In the genomic region with DNA sequence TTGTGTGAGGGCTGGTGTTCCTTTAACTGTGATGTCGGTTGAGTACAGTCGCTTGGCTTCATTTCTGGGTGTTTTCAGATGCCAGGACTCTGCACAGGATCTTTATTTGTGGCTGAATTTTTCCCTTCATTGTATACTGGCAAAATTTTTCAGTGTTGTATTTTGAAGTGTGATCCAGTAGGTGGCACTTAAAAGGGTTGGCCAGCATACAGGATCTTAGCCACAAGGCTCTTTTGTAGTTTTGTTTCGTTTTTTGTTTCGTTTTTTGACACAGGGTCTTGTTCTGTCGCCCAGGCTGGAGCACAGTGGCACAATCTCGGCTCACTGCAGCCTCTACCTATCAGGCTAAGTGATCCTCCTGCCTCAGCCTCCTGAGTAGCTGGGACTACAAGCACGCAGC, we compare ENCODE assay signal across 13 cellular contexts. TPM values are rescaled to one million over a fixed set of nuclear protein-coding genes. Genes with fewer than 3 reads are reported as not detected.
DNase-seq lines count a peak whose midpoint lies in the region; ATAC-seq and TF ChIP-seq lines count a peak whose summit lies in the region.
"Had no signal": no experiment of that assay in that cellular context is flagged by ENCODE, and none has a peak within 500 bp of the region (broad histone marks: within the 10 kb centered on the region; RNA-seq: fewer than 3 reads in every experiment).

No MANE protein-coding gene starts in this region.

- no peak for DNase-seq in CD8-positive, alpha-beta memory T cell
- peak; percentile 67 for DNase-seq in GM13977 (ENCODE audit: low spot score)
- no peak for DNase-seq in effector memory CD8-positive, alpha-beta T cell
- DNase-seq in dorsolateral prefrontal cortex = no peak
- DNase-seq in WTC11 (ENCODE audit: low spot score) = no peak
- no peak for DNase-seq in H7
- DNase-seq in omental fat pad (ENCODE audit: low spot score) = no peak
- DNase-seq: DMS79 treated with DMSO at 0.1 percent for 48 hours, erythroblast, NCI-H2081 treated with DMSO at 0.1 percent for 48 hours had no signal

- TF ChIP-seq CTCF in GM13977 (IDR thresholded peaks at IDR 0.05; ENCODE audit: extremely low read depth, insufficient read depth, missing control alignments) (peak; percentile 38), OCI-LY1 (IDR thresholded peaks at IDR 0.05; ENCODE audit: low read length) (peak; percentile 52), dorsolateral prefrontal cortex (IDR thresholded peaks at IDR 0.05 in 54 of 56, conservative IDR thresholded peaks at IDR 0.05 in 2 of 56; ENCODE audit: low read depth in 1 of 56, partially characterized antibody in 56 of 56) (peak in 3 of 56 donors; percentile 4 to 17 (median 10)), WTC11 (IDR thresholded peaks at IDR 0.05) (no peak), omental fat pad (IDR thresholded peaks at IDR 0.05) (no peak)

- no peaks in the 10 kb centered on the region for H3K36me3 ChIP-seq in CD8-positive, alpha-beta memory T cell (ENCODE audit: insufficient read depth, low read length)
- H3K36me3 ChIP-seq in OCI-LY1 (ENCODE audit: insufficient read depth, low read length) (no peaks in the 10 kb centered on the region), H7 (replicated peaks; ENCODE audit: control insufficient read depth, insufficient read depth, low read length) (no peaks in the 10 kb centered on the region)
- H3K36me3 ChIP-seq: SJSA1 had no signal

- no peaks in the 10 kb centered on the region for H3K79me2 ChIP-seq in OCI-LY1 (ENCODE audit: insufficient read depth, low read length)

- H3K27me3 Mint-ChIP-seq in CD8-positive, alpha-beta memory T cell = peaks cover 17 to 24% of the 10 kb centered on the region in 2 donors
- H3K27me3 Mint-ChIP-seq in effector memory CD8-positive, alpha-beta T cell = peaks cover 18 to 19% of the 10 kb centered on the region in 2 donors
- H3K27me3 Mint-ChIP-seq in WTC11 (ENCODE audit: low read depth) = peaks cover 18% of the 10 kb centered on the region

- POLR2A ChIA-PET in CD8-positive, alpha-beta memory T cell (lab: Charles Lee) = no interaction called here
- POLR2A ChIA-PET in WTC11 (lab: Charles Lee) = no interaction called here

- peak; percentile 35 for ATAC-seq in effector memory CD8-positive, alpha-beta T cell (replicated peaks)
- ATAC-seq in WTC11 (no peak), omental fat pad (ENCODE audit: low FRiP score) (no peak)

- intact Hi-C loops in dorsolateral prefrontal cortex (cut with DNase I) = no loop called here

- no peaks in the 10 kb centered on the region for H3K4me1 ChIP-seq in CD8-positive, alpha-beta memory T cell (ENCODE audit: insufficient read depth, low read length)
- H3K4me1 ChIP-seq in OCI-LY1 (ENCODE audit: insufficient read depth, low read length, severe bottlenecking) = peaks cover 6% of the 10 kb centered on the region
- H3K4me1 ChIP-seq: SJSA1 had no signal

- H3K9me3 ChIP-seq in CD8-positive, alpha-beta memory T cell (ENCODE audit: low read length) = no peaks in the 10 kb centered on the region
- no peaks in the 10 kb centered on the region for H3K9me3 ChIP-seq in OCI-LY1 (ENCODE audit: low read length)
- H3K9me3 ChIP-seq: SJSA1 had no signal

- H3F3A ChIP-seq in OCI-LY1 (ENCODE audit: insufficient read depth, low read length) = no peaks in the 10 kb centered on the region

- no peak overlapping the region for H3K9ac ChIP-seq in OCI-LY1 (ENCODE audit: low read length)

- peaks cover 0 to 4% (median 0%) of the 10 kb centered on the region in 3 donors for H3K4me1 Mint-ChIP-seq in CD8-positive, alpha-beta memory T cell
- peaks cover 0 to 8% of the 10 kb centered on the region in 2 donors for H3K4me1 Mint-ChIP-seq in effector memory CD8-positive, alpha-beta T cell (ENCODE audit: low read depth in 2 of 2)
- peaks cover 26% of the 10 kb centered on the region for H3K4me1 Mint-ChIP-seq in WTC11

- H3K4me2 ChIP-seq in OCI-LY1 (ENCODE audit: low read length) = no peak overlapping the region; the same call in 1 of the 2 replicates

- H3K27me3 ChIP-seq in CD8-positive, alpha-beta memory T cell (ENCODE audit: insufficient read depth, low read length, poor library complexity, severe bottlenecking) = no peaks in the 10 kb centered on the region
- no peaks in the 10 kb centered on the region for H3K27me3 ChIP-seq in OCI-LY1 (ENCODE audit: insufficient read depth, low read length)
- peaks cover 0 to 65% (median 18%) of the 10 kb centered on the region in 45 donors for H3K27me3 ChIP-seq in dorsolateral prefrontal cortex
- H3K27me3 ChIP-seq in H7 (ENCODE audit: control insufficient read depth, insufficient read depth, low read length) = no peaks in the 10 kb centered on the region; the same call in 1 of the 2 replicates
- H3K27me3 ChIP-seq: SJSA1 had no signal

- H3K27ac Mint-ChIP-seq in CD8-positive, alpha-beta memory T cell = peak overlapping the region in 3 of 8 donors; percentile 54 to 84 (median 82)
- peak overlapping the region in 1 of 2 donors; percentile 65 for H3K27ac Mint-ChIP-seq in effector memory CD8-positive, alpha-beta T cell
- H3K27ac Mint-ChIP-seq in WTC11 = no peak overlapping the region

- H3K4me3 ChIP-seq in CD8-positive, alpha-beta memory T cell (ENCODE audit: low read length) = no peak overlapping the region
- H3K4me3 ChIP-seq in OCI-LY1 (ENCODE audit: low read depth, low read length, poor library complexity, severe bottlenecking) (no peak overlapping the region), dorsolateral prefrontal cortex (no peak overlapping the region), H7 (ENCODE audit: insufficient read depth, low read depth, low read length) (no peak overlapping the region)
- H3K4me3 ChIP-seq: SJSA1 had no signal

- H3K36me3 Mint-ChIP-seq in CD8-positive, alpha-beta memory T cell = no peaks in the 10 kb centered on the region
- peaks cover 10% of the 10 kb centered on the region for H3K36me3 Mint-ChIP-seq in effector memory CD8-positive, alpha-beta T cell (ENCODE audit: insufficient read depth)
- H3K36me3 Mint-ChIP-seq in WTC11 = no peaks in the 10 kb centered on the region

- H3K9me2 ChIP-seq in OCI-LY1 (ENCODE audit: low read depth, low read length) = no peaks in the 10 kb centered on the region

- H3K9me3 Mint-ChIP-seq in CD8-positive, alpha-beta memory T cell = peaks cover 0 to 2% (median 0%) of the 10 kb centered on the region in 5 donors
- H3K9me3 Mint-ChIP-seq in effector memory CD8-positive, alpha-beta T cell = no peaks in the 10 kb centered on the region
- peaks cover 4% of the 10 kb centered on the region; the same call in 1 of the 2 replicates for H3K9me3 Mint-ChIP-seq in WTC11

- no peak overlapping the region for H3K27ac ChIP-seq in CD8-positive, alpha-beta memory T cell (ENCODE audit: low read depth, low read length)
- H3K27ac ChIP-seq in OCI-LY1 (ENCODE audit: low read depth, low read length, poor library complexity, severe bottlenecking) (no peak overlapping the region), dorsolateral prefrontal cortex (no peak overlapping the region)
- H3K27ac ChIP-seq: SJSA1 had no signal

- no peaks in the 10 kb centered on the region for H4K20me1 ChIP-seq in OCI-LY1 (ENCODE audit: insufficient read depth, low read length)

- in situ Hi-C loops in GM13977 (cut with MboI; ENCODE audit: low pct_unique_long_range_greater_than_20kb, low sequenced_read_pairs, unreplicated experiment) = no loop called here

- peak overlapping the region in 4 of 7 donors; percentile 54 to 75 (median 66) for H3K4me3 Mint-ChIP-seq in CD8-positive, alpha-beta memory T cell
- H3K4me3 Mint-ChIP-seq in effector memory CD8-positive, alpha-beta T cell = peak overlapping the region; percentile 8 to 24
- no peak overlapping the region for H3K4me3 Mint-ChIP-seq in WTC11

- H2AFZ ChIP-seq in OCI-LY1 (ENCODE audit: low read length) = 0 out of 2 replicates have a peak overlapping the region, but pooled peaks have one; percentile 50

- CTCF ChIA-PET in CD8-positive, alpha-beta memory T cell (lab: Charles Lee) = no interaction called here
- CTCF ChIA-PET in WTC11 (lab: Charles Lee) = interaction anchor here (0.7 to 5.5 kb wide), 5 partner anchors 11 to 264 kb away, joined by 3 to 166 read pairs (median 12); no protein-coding TSS in a partner anchor

TF ChIP-seq in WTC11, 78 proteins besides CTCF, POLR2A, EP300 and RAD21 (continues in another document):
- TF ChIP-seq, protein P1, sequence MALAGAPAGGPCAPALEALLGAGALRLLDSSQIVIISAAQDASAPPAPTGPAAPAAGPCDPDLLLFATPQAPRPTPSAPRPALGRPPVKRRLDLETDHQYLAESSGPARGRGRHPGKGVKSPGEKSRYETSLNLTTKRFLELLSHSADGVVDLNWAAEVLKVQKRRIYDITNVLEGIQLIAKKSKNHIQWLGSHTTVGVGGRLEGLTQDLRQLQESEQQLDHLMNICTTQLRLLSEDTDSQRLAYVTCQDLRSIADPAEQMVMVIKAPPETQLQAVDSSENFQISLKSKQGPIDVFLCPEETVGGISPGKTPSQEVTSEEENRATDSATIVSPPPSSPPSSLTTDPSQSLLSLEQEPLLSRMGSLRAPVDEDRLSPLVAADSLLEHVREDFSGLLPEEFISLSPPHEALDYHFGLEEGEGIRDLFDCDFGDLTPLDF (CRISPR knock-in tag; IDR thresholded peaks at IDR 0.05) = no peak
- no peak for TF ChIP-seq NR2C2 (CRISPR knock-in tag; IDR thresholded peaks at IDR 0.05)

RNA-seq across cellular contexts. Expression of a gene that starts 8.7 kb away (rescaled TPM):
- not detected for total RNA-seq in CD8-positive, alpha-beta memory T cell
- polyA plus RNA-seq in CD8-positive, alpha-beta memory T cell = not detected
- total RNA-seq in dorsolateral prefrontal cortex (1 to 10 TPM in 56 of 120 experiments, under 1 TPM in 34, not detected in 30; 0.32 to 6.0 (median 1.2) TPM), WTC11 (2021) (0.22 to 0.39 TPM in 2 of 3 replicates, not detected in the other), omental fat pad (10 to 100 TPM in 1 of 4 donors, 1 to 10 TPM in 3; 5.5 to 11.2 (median 7.0) TPM)
- not detected in 2 replicates for total RNA-seq in H7 (2014; rRNA removed; shearing (Covaris generic))
- total RNA-seq: astrocyte, SJSA1 had no signal

RNA-seq across cellular contexts. Expression of a gene that starts 23.2 kb away (rescaled TPM):
- under 1 TPM in 1 of 2 experiments, not detected in 1; 0.31 TPM for total RNA-seq in CD8-positive, alpha-beta memory T cell
- polyA plus RNA-seq in CD8-positive, alpha-beta memory T cell = 2.8 TPM
- 1 to 10 TPM in 2 of 120 experiments, under 1 TPM in 4, not detected in 114; 0.30 to 1.1 (median 0.77) TPM for total RNA-seq in dorsolateral prefrontal cortex
- 4.3 to 7.9 TPM (median 7.2 TPM) in 3 replicates for total RNA-seq in WTC11 (2021)
- total RNA-seq in H7 (2014; rRNA removed; shearing (Covaris generic)) = 1.8 and 12.6 TPM in 2 replicates
- total RNA-seq in omental fat pad = 1 to 10 TPM in 1 of 4 donors, under 1 TPM in 1, not detected in 2; 0.72 to 2.3 TPM
- total RNA-seq: astrocyte, SJSA1 had no signal

RNA-seq across cellular contexts. Expression of a gene that starts 32.5 kb away (rescaled TPM):
- total RNA-seq in CD8-positive, alpha-beta memory T cell = under 1 TPM; 0.27 to 0.28 TPM
- 16.8 TPM for polyA plus RNA-seq in CD8-positive, alpha-beta memory T cell
- total RNA-seq in dorsolateral prefrontal cortex = under 1 TPM in 2 of 120 experiments, not detected in 118; 0.48 to 0.55 TPM
- total RNA-seq in WTC11 (2021) = not detected in 3 replicates
- total RNA-seq in H7 (2014; rRNA removed; shearing (Covaris generic)) = not detected in 2 replicates
- total RNA-seq in omental fat pad = under 1 TPM in 2 of 4 donors, not detected in 2; 0.36 to 0.38 TPM
- total RNA-seq: astrocyte, SJSA1 had no signal

RNA-seq across cellular contexts. Expression of a gene that starts 50.3 kb away (rescaled TPM):
- total RNA-seq in CD8-positive, alpha-beta memory T cell = not detected
- 14.5 TPM for polyA plus RNA-seq in CD8-positive, alpha-beta memory T cell
- total RNA-seq in dorsolateral prefrontal cortex (under 1 TPM in 1 of 120 experiments, not detected in 119; 0.36 TPM), WTC11 (2021) (not detected in 3 replicates), omental fat pad (not detected)
- total RNA-seq in H7 (2014; rRNA removed; shearing (Covaris generic)) = not detected in 2 replicates
- total RNA-seq: astrocyte, SJSA1 had no signal

Comparison
In these comparisons a context has a peak if more than half of its experiments do, and no peak if none do; other contexts are left out.
1. CTCF ChIP-seq: peak in GM13977 (single experiment) and OCI-LY1 (single experiment); none in WTC11 (single experiment) and omental fat pad (0 of 3).